ENCODE assay signal across 14 cellular contexts in genomic region chr14:64930085-64930843, GRCh38. TPM values are rescaled to one million over a fixed set of nuclear protein-coding genes. Genes with fewer than 3 reads are reported as not detected.
DNase-seq lines count a peak whose midpoint lies in the region; ATAC-seq and TF ChIP-seq lines count a peak whose summit lies in the region.
"Had no signal": no experiment of that assay in that cellular context is flagged by ENCODE, and none has a peak within 500 bp of the region (broad histone marks: within the 10 kb centered on the region; RNA-seq: fewer than 3 reads in every experiment).

No MANE protein-coding gene starts in this region.

- H3K9me3 ChIP-seq in GM23248 (ENCODE audit: low read depth), result no peaks in the 10 kb centered on the region
- H3K9me3 ChIP-seq: SJSA1, testis had no signal

- peak overlapping the region; percentile 31 for H3K27ac Mint-ChIP-seq in activated T-helper 1 cell treated with anti-CD3 and anti-CD28 coated beads, Interleukin-12 subunit alpha, Interleukin-12 subunit beta, Interleukin-2, Interleukin-4 antibody, amounts not matched to agents 30 ng/mL and 10 ng/mL and 1 ng/mL, durations not matched to agents 14 hours and 24 hours and 36 hours
- peak overlapping the region; percentile 45 for H3K27ac Mint-ChIP-seq in osteocyte (ENCODE audit: unreplicated experiment)

- H3K9me2 ChIP-seq in GM23248 (ENCODE audit: insufficient read depth), result no peaks in the 10 kb centered on the region

- no peaks in the 10 kb centered on the region for H3K9me3 Mint-ChIP-seq in activated T-helper 1 cell treated with anti-CD3 and anti-CD28 coated beads, Interleukin-12 subunit alpha, Interleukin-12 subunit beta, Interleukin-2, Interleukin-4 antibody, amounts not matched to agents 30 ng/mL and 10 ng/mL and 1 ng/mL, durations not matched to agents 14 hours and 24 hours and 36 hours
- H3K9me3 Mint-ChIP-seq in osteocyte (ENCODE audit: unreplicated experiment), result no peaks in the 10 kb centered on the region
- H3K9me3 Mint-ChIP-seq: H9 had no signal

- peaks cover 35% of the 10 kb centered on the region for H3K36me3 Mint-ChIP-seq in activated T-helper 1 cell treated with anti-CD3 and anti-CD28 coated beads, Interleukin-12 subunit alpha, Interleukin-12 subunit beta, Interleukin-2, Interleukin-4 antibody, amounts not matched to agents 30 ng/mL and 10 ng/mL and 1 ng/mL, durations not matched to agents 14 hours and 24 hours and 36 hours (ENCODE audit: low read depth)
- H3K36me3 Mint-ChIP-seq in osteocyte (ENCODE audit: unreplicated experiment), result peaks cover 22% of the 10 kb centered on the region

- H3K4me2 ChIP-seq in GM23248 (ENCODE audit: unreplicated experiment), result no peak overlapping the region

- DNase-seq in GM23248 (peak; percentile 53), left cardiac atrium (no peak), osteocyte (ENCODE audit: extremely low spot score, unreplicated experiment) (no peak), OCI-M2 (lab: John Stamatoyannopoulos, UW; ENCODE audit: unreplicated experiment) (no peak), germinal center (ENCODE audit: low spot score) (no peak)
- DNase-seq in activated T-helper 1 cell treated with anti-CD3 and anti-CD28 coated beads, Interleukin-12 subunit alpha, Interleukin-12 subunit beta, Interleukin-2, Interleukin-4 antibody, amounts not matched to agents 30 ng/mL and 10 ng/mL and 1 ng/mL, durations not matched to agents 14 hours and 24 hours and 36 hours (ENCODE audit: low spot score), result no peak
- DNase-seq in activated CD8-positive, alpha-beta memory T cell treated with anti-CD3 and anti-CD28 coated beads, Interleukin-2, amount 50 U/mL, for 4 hours, result no peak
- DNase-seq: erythroblast, H9, NCI-H2081 treated with DMSO at 0.1 percent for 48 hours, testis had no signal

- no peak overlapping the region for H3K4me3 ChIP-seq in GM23248
- H3K4me3 ChIP-seq: SJSA1, testis had no signal

- H2AFZ ChIP-seq in GM23248, result no peak overlapping the region

- peak overlapping the region; percentile 5 for H3K4me3 Mint-ChIP-seq in activated T-helper 1 cell treated with anti-CD3 and anti-CD28 coated beads, Interleukin-12 subunit alpha, Interleukin-12 subunit beta, Interleukin-2, Interleukin-4 antibody, amounts not matched to agents 30 ng/mL and 10 ng/mL and 1 ng/mL, durations not matched to agents 14 hours and 24 hours and 36 hours
- H3K4me3 Mint-ChIP-seq in osteocyte (ENCODE audit: unreplicated experiment), result no peak overlapping the region
- H3K4me3 Mint-ChIP-seq: H9 had no signal

- peaks cover 48% of the 10 kb centered on the region for H3K36me3 ChIP-seq in GM23248 (ENCODE audit: low read depth)

- H3K27me3 ChIP-seq in GM23248 (replicated peaks; ENCODE audit: insufficient read depth), result no peaks in the 10 kb centered on the region
- H3K27me3 ChIP-seq: SJSA1, testis had no signal

- ATAC-seq in left cardiac atrium, result peak; percentile 71 to 91
- ATAC-seq: activated CD4-positive, CD25-positive, alpha-beta regulatory T cell treated with anti-CD3 and anti-CD28 coated beads, Interleukin-2, amount 50 U/mL, for 24 hours had no signal

- H3K4me1 ChIP-seq in GM23248 (ENCODE audit: insufficient read depth), result peaks cover 7% of the 10 kb centered on the region; the same call in 1 of the 2 replicates
- H3K4me1 ChIP-seq: SJSA1 had no signal

- in situ Hi-C loops in GM23248 (cut with MboI), result no loop called here

- peaks cover 26% of the 10 kb centered on the region for H3K4me1 Mint-ChIP-seq in activated T-helper 1 cell treated with anti-CD3 and anti-CD28 coated beads, Interleukin-12 subunit alpha, Interleukin-12 subunit beta, Interleukin-2, Interleukin-4 antibody, amounts not matched to agents 30 ng/mL and 10 ng/mL and 1 ng/mL, durations not matched to agents 14 hours and 24 hours and 36 hours (ENCODE audit: low read depth)
- H3K4me1 Mint-ChIP-seq in osteocyte (ENCODE audit: unreplicated experiment), result peaks cover 8% of the 10 kb centered on the region
- H3K4me1 Mint-ChIP-seq: H9 had no signal

- whole genome bisulfite sequencing in GM23248 (ENCODE audit: low coverage in 1 of 2, low lambda C conversion rate in 2 of 2, missing lambda C conversion rate in 2 of 2), 2 experiments, result 87 to 89% methylated on average over 3 of the region's 3 CpGs

- H3K9ac ChIP-seq in GM23248, result no peak overlapping the region

- H3F3A ChIP-seq in GM23248 (ENCODE audit: insufficient read depth), result no peaks in the 10 kb centered on the region

- H4K20me1 ChIP-seq in GM23248 (ENCODE audit: insufficient read depth), result no peaks in the 10 kb centered on the region

- intact Hi-C loops in activated T-helper 1 cell treated with anti-CD3 and anti-CD28 coated beads, Interleukin-12 subunit alpha, Interleukin-12 subunit beta, Interleukin-2, Interleukin-4 antibody, amounts not matched to agents 30 ng/mL and 10 ng/mL and 1 ng/mL, durations not matched to agents 14 hours and 24 hours and 36 hours (cut with micrococcal nuclease), result no loop called here
- intact Hi-C loops in left cardiac atrium (cut with DNase I), result no loop called here

- H3K27ac ChIP-seq in GM23248, result no peak overlapping the region
- H3K27ac ChIP-seq: SJSA1, testis had no signal

- H3K79me2 ChIP-seq in GM23248 (ENCODE audit: insufficient read depth), result peaks cover 65% of the 10 kb centered on the region

- no peak for TF ChIP-seq CTCF in osteocyte (IDR thresholded peaks at IDR 0.05)

- H3K27me3 Mint-ChIP-seq in activated T-helper 1 cell treated with anti-CD3 and anti-CD28 coated beads, Interleukin-12 subunit alpha, Interleukin-12 subunit beta, Interleukin-2, Interleukin-4 antibody, amounts not matched to agents 30 ng/mL and 10 ng/mL and 1 ng/mL, durations not matched to agents 14 hours and 24 hours and 36 hours (ENCODE audit: insufficient read depth), result no peaks in the 10 kb centered on the region
- H3K27me3 Mint-ChIP-seq in osteocyte (ENCODE audit: unreplicated experiment), result no peaks in the 10 kb centered on the region

RNA-seq across cellular contexts. Expression of gene GPX2, which starts 12.3 kb away (rescaled TPM):
- total RNA-seq in GM23248 (2014; rRNA removed; shearing (Covaris generic)), result not detected in 2 replicates
- polyA plus RNA-seq in GM23248 (2016; fragmentation: Nextera tagmentation; extraction: Ambion mirVana), result not detected in 2 replicates
- not detected in 2 replicates for total RNA-seq in activated T-helper 1 cell treated with anti-CD3 and anti-CD28 coated beads, Interleukin-12 subunit alpha, Interleukin-12 subunit beta, Interleukin-2, Interleukin-4 antibody, amounts not matched to agents 30 ng/mL and 10 ng/mL and 1 ng/mL, durations not matched to agents 14 hours and 24 hours and 36 hours
- total RNA-seq in left cardiac atrium (not detected), osteocyte (not detected in 2 replicates)
- total RNA-seq: mononuclear cell, SJSA1 had no signal

RNA-seq across cellular contexts. Expression of gene CHURC1, which starts 16.0 kb away (rescaled TPM):
- 69.1 and 74.5 TPM in 2 replicates for total RNA-seq in GM23248 (2014; rRNA removed; shearing (Covaris generic))
- polyA plus RNA-seq in GM23248 (2016; fragmentation: Nextera tagmentation; extraction: Ambion mirVana), result 152 and 162 TPM in 2 replicates
- 50.7 and 51.3 TPM in 2 replicates for total RNA-seq in activated T-helper 1 cell treated with anti-CD3 and anti-CD28 coated beads, Interleukin-12 subunit alpha, Interleukin-12 subunit beta, Interleukin-2, Interleukin-4 antibody, amounts not matched to agents 30 ng/mL and 10 ng/mL and 1 ng/mL, durations not matched to agents 14 hours and 24 hours and 36 hours
- total RNA-seq in left cardiac atrium (10 to 100 TPM; 89.1 to 97.4 TPM), osteocyte (51.6 and 53.1 TPM in 2 replicates)

RNA-seq across cellular contexts. Expression of gene RAB15, which starts 41.9 kb away (rescaled TPM):
- 3.5 and 4.3 TPM in 2 replicates for total RNA-seq in GM23248 (2014; rRNA removed; shearing (Covaris generic))
- polyA plus RNA-seq in GM23248 (2016; fragmentation: Nextera tagmentation; extraction: Ambion mirVana), result 2.0 and 2.8 TPM in 2 replicates
- 5.7 and 6.0 TPM in 2 replicates for total RNA-seq in activated T-helper 1 cell treated with anti-CD3 and anti-CD28 coated beads, Interleukin-12 subunit alpha, Interleukin-12 subunit beta, Interleukin-2, Interleukin-4 antibody, amounts not matched to agents 30 ng/mL and 10 ng/mL and 1 ng/mL, durations not matched to agents 14 hours and 24 hours and 36 hours
- 10 to 100 TPM; 12.9 to 51.4 TPM for total RNA-seq in left cardiac atrium
- total RNA-seq in osteocyte, result 27.5 and 27.6 TPM in 2 replicates

RNA-seq across cellular contexts. Expression of gene SPTB, which starts 50.6 kb away (rescaled TPM):
- total RNA-seq in GM23248 (2014; rRNA removed; shearing (Covaris generic)), result 0.11 and 0.51 TPM in 2 replicates
- polyA plus RNA-seq in GM23248 (2016; fragmentation: Nextera tagmentation; extraction: Ambion mirVana), result 0.06 TPM in 1 of 2 replicates, not detected in the other
- not detected in 2 replicates for total RNA-seq in activated T-helper 1 cell treated with anti-CD3 and anti-CD28 coated beads, Interleukin-12 subunit alpha, Interleukin-12 subunit beta, Interleukin-2, Interleukin-4 antibody, amounts not matched to agents 30 ng/mL and 10 ng/mL and 1 ng/mL, durations not matched to agents 14 hours and 24 hours and 36 hours
- total RNA-seq in left cardiac atrium, result 10 to 100 TPM; 58.2 to 63.6 TPM
- 0.26 and 0.35 TPM in 2 replicates for total RNA-seq in osteocyte

RNA-seq across cellular contexts. Expression of gene FNTB, which starts 56.4 kb away (rescaled TPM):
- 12.1 and 15.5 TPM in 2 replicates for total RNA-seq in GM23248 (2014; rRNA removed; shearing (Covaris generic))
- polyA plus RNA-seq in GM23248 (2016; fragmentation: Nextera tagmentation; extraction: Ambion mirVana), result 19.5 and 23.7 TPM in 2 replicates
- 14.3 and 17.8 TPM in 2 replicates for total RNA-seq in activated T-helper 1 cell treated with anti-CD3 and anti-CD28 coated beads, Interleukin-12 subunit alpha, Interleukin-12 subunit beta, Interleukin-2, Interleukin-4 antibody, amounts not matched to agents 30 ng/mL and 10 ng/mL and 1 ng/mL, durations not matched to agents 14 hours and 24 hours and 36 hours
- total RNA-seq in left cardiac atrium (10 to 100 TPM; 13.1 to 15.9 TPM), osteocyte (18.6 and 23.2 TPM in 2 replicates)
